27 cellular contexts compared by ENCODE assay signal in genomic region chr17:45264430-45264829, GRCh38. TPM values are rescaled to one million over a fixed set of nuclear protein-coding genes. Genes with fewer than 3 reads are reported as not detected.
"Had no signal": no experiment of that assay in that cellular context is flagged by ENCODE, and none has a peak within 500 bp of the region (broad histone marks: within the 10 kb centered on the region; RNA-seq: fewer than 3 reads in every experiment).

No MANE protein-coding gene starts in this region.

- H3K4me3 ChIP-seq: esophagus muscularis mucosa, gastroesophageal sphincter, neural progenitor cell, tibial artery had no signal

- H3K27ac ChIP-seq: neural progenitor cell, tibial artery had no signal

- H3K27me3 ChIP-seq: esophagus muscularis mucosa, gastroesophageal sphincter, tibial artery had no signal

- H3K4me2 ChIP-seq: neural progenitor cell had no signal

- H2AFZ ChIP-seq: neural progenitor cell had no signal

- ATAC-seq: activated CD8-positive, alpha-beta memory T cell treated with anti-CD3 and anti-CD28 coated beads, Interleukin-2, amount 10 ng/mL, durations not matched to agents 7 days and 5 days; gastroesophageal sphincter; left ventricle myocardium superior; naive thymus-derived CD8-positive, alpha-beta T cell; stimulated activated naive CD8-positive, alpha-beta T cell treated with anti-CD3 and anti-CD28 coated beads, Interleukin-15, amount 100 ng/mL, for 72 hours had no signal

- H3K9me3 ChIP-seq: esophagus muscularis mucosa, gastroesophageal sphincter, tibial artery had no signal

- FAIRE-seq: astrocyte, colon had no signal

- DNase-seq: activated CD4-positive, alpha-beta memory T cell treated with anti-CD3 and anti-CD28 coated beads for 36 hours; activated CD4-positive, alpha-beta T cell treated with anti-CD3 and anti-CD28 coated beads for 48 hours; activated CD4-positive, CD25-positive, alpha-beta regulatory T cell; activated CD8-positive, alpha-beta memory T cell treated with anti-CD3 and anti-CD28 coated beads, Interleukin-2, amount 10 ng/mL, durations not matched to agents 7 days and 5 days; activated gamma-delta T cell treated with Interleukin-2 at 50 U/mL for 16 hours; activated T-cell treated with anti-CD3 and anti-CD28 coated beads for 4 hours; central memory CD4-positive, alpha-beta T cell; head of caudate nucleus; hypothalamus; left ventricle myocardium superior; mammary epithelial cell; retina; stimulated activated CD4-positive, alpha-beta T cell treated with anti-CD3 and anti-CD28 coated beads, Interleukin-4, amount 100 ng/mL, for 4 hours; stimulated activated naive CD8-positive, alpha-beta T cell treated with anti-CD3 and anti-CD28 coated beads, Interleukin-15, amount 100 ng/mL, for 72 hours; T-helper 9 cell; tibial artery had no signal

- H3K9ac ChIP-seq: neural progenitor cell had no signal

- H3K36me3 ChIP-seq: neural progenitor cell had no signal

RNA-seq across cellular contexts. Expression of gene SPATA32, which starts 2.5 kb away (rescaled TPM):
- total RNA-seq: astrocyte, dermis microvascular lymphatic vessel endothelial cell, esophagus muscularis mucosa, gastroesophageal sphincter, left ventricle myocardium superior, mesothelial cell of epicardium, osteoblast, posterior vena cava, urinary bladder had no signal
- polyA plus RNA-seq: mammary epithelial cell, urinary bladder had no signal
